ENCODE assay signal across 13 cellular contexts in genomic region chr6:10617008-10617696, GRCh38.
"Had no signal": no experiment of that assay in that cellular context is flagged by ENCODE, and none has a peak within 500 bp of the region (broad histone marks: within the 10 kb centered on the region; RNA-seq: fewer than 3 reads in every experiment).

No MANE protein-coding gene starts in this region.

- H3K4me1 ChIP-seq: right atrium auricular region, vagina had no signal

- DNase-seq: effector memory CD4-positive, alpha-beta T cell; esophagus squamous epithelium; foreskin fibroblast; mammary epithelial cell; naive thymus-derived CD8-positive, alpha-beta T cell; small intestine; stimulated activated CD4-positive, alpha-beta T cell treated with anti-CD3 and anti-CD28 coated beads, Interleukin-12 subunit alpha, Interleukin-12 subunit beta, amount 100 ng/mL, for 4 hours; stimulated activated naive CD4-positive, alpha-beta T cell; stomach; substantia nigra had no signal

- ATAC-seq: mucosa of descending colon; naive thymus-derived CD8-positive, alpha-beta T cell had no signal

- H3K4me3 ChIP-seq: esophagus squamous epithelium, mucosa of descending colon, right atrium auricular region, stomach, vagina had no signal

- H3K27ac ChIP-seq: esophagus squamous epithelium, right atrium auricular region, stomach, vagina had no signal

- H3K36me3 ChIP-seq: right atrium auricular region, vagina had no signal

- H3K9me3 ChIP-seq: esophagus squamous epithelium, mucosa of descending colon, right atrium auricular region, stomach, vagina had no signal

- H3K27me3 ChIP-seq: esophagus squamous epithelium, right atrium auricular region, stomach, vagina had no signal
